In the genomic region with DNA sequence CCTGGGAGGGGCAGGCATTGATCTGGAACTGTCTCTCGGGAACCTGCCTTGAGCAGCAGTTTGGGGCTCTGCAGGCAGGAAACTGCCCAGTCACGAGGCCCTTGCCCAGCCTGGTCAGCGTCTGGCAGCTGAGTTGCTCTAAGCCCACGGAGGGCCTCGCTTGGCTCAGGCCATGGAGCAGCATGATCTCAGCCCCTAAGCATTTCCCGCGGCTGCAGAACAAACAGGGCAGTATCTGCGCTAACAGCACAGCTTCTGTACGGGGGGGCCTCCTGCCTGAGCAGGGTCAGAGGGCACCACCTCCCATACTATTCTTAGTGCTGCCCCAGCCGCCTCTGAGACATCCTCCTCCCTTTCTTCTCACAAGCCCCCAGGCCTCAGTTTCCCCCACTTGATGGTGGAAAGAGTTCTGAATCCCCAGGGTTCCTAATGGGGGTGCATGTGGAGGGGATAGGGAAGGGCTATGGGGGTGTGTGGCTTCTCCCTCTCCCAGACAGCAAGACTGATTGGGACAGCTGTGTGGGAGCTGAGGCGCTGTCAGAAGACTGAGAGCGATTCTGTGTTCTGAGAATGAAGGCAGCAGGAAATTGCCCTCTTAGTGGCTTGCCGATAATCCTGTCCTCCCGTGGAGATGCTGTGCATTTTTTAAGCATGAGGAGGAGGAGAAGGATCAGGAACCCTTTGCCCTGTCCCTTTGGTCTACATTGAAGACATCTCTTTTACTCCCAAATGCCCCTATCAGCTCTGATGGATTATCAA, we compare ENCODE assay signal across 1 cellular context.
TF ChIP-seq lines count a peak whose summit lies in the region.

No MANE protein-coding gene starts in this region.

TF ChIP-seq in HepG2, 621 proteins besides CTCF, POLR2A, EP300 and RAD21 (continued from another document and continues in another):
- TF ChIP-seq KAT8 (CRISPR knock-in tag; IDR thresholded peaks at IDR 0.05) (0 out of 2 replicates have a peak, but pooled peaks have one; percentile 50), ZBTB40 (IDR thresholded peaks at IDR 0.05) (no peak), ZBTB40 (CRISPR knock-in tag; IDR thresholded peaks at IDR 0.05) (peak; percentile 70), RXRA (CRISPR knock-in tag; IDR thresholded peaks at IDR 0.05) (peak; percentile 63), ZNF160 (CRISPR knock-in tag; IDR thresholded peaks at IDR 0.05) (0 out of 2 replicates have a peak, but pooled peaks have one; percentile 49), ZNF510 (CRISPR knock-in tag; IDR thresholded peaks at IDR 0.05; ENCODE audit: low read depth) (no peak), KDM4B (CRISPR knock-in tag; IDR thresholded peaks at IDR 0.05) (0 out of 2 replicates have a peak, but pooled peaks have one; percentile 31), ZNF337 (CRISPR knock-in tag; IDR thresholded peaks at IDR 0.05; ENCODE audit: borderline replicate concordance, low read depth) (no peak), ZNF777 (CRISPR knock-in tag; IDR thresholded peaks at IDR 0.05) (no peak), ATF7-NPFF (CRISPR knock-in tag; IDR thresholded peaks at IDR 0.05; ENCODE audit: low read depth) (peak; percentile 71), RBFOX2 (IDR thresholded peaks at IDR 0.05; ENCODE audit: low read depth, low read length) (no peak), ZNF740 (CRISPR knock-in tag; IDR thresholded peaks at IDR 0.05) (no peak), ZNF143 (CRISPR knock-in tag; IDR thresholded peaks at IDR 0.05) (peak; percentile 27; the same call in 1 of the 2 replicates), THAP11 (CRISPR knock-in tag; IDR thresholded peaks at IDR 0.05) (peak; percentile 54), ZNF768 (CRISPR knock-in tag; IDR thresholded peaks at IDR 0.05) (peak; percentile 66; the same call in 1 of the 2 replicates), SOX5 (CRISPR knock-in tag; IDR thresholded peaks at IDR 0.05; ENCODE audit: borderline replicate concordance) (peak; percentile 56; the same call in 1 of the 2 replicates), ZFP37 (CRISPR knock-in tag; IDR thresholded peaks at IDR 0.05; ENCODE audit: borderline replicate concordance) (peak; percentile 59; the same call in 1 of the 2 replicates), ZNF782 (CRISPR knock-in tag; IDR thresholded peaks at IDR 0.05; ENCODE audit: borderline replicate concordance) (peak; percentile 55; the same call in 1 of the 2 replicates), ZBTB7B (CRISPR knock-in tag; IDR thresholded peaks at IDR 0.05) (0 out of 2 replicates have a peak, but pooled peaks have one; percentile 36), JUNB (CRISPR knock-in tag; IDR thresholded peaks at IDR 0.05; ENCODE audit: borderline replicate concordance) (peak; percentile 57; the same call in 1 of the 2 replicates), MYPOP (CRISPR knock-in tag; IDR thresholded peaks at IDR 0.05) (no peak), ZNF704 (CRISPR knock-in tag; IDR thresholded peaks at IDR 0.05; ENCODE audit: borderline replicate concordance) (peak; percentile 41; the same call in 1 of the 2 replicates), NFE2L2 (IDR thresholded peaks at IDR 0.05; ENCODE audit: low read length) (peak; percentile 68), ZNF547 (CRISPR knock-in tag; IDR thresholded peaks at IDR 0.05) (peak; percentile 34; the same call in 1 of the 2 replicates), RARA (CRISPR knock-in tag; IDR thresholded peaks at IDR 0.05) (peak; percentile 77), ZNF749 (CRISPR knock-in tag; IDR thresholded peaks at IDR 0.05; ENCODE audit: borderline replicate concordance) (0 out of 2 replicates have a peak, but pooled peaks have one; percentile 37), ZSCAN25 (CRISPR knock-in tag; IDR thresholded peaks at IDR 0.05) (no peak), FOXO1 (CRISPR knock-in tag; IDR thresholded peaks at IDR 0.05) (peak; percentile 60; the same call in 1 of the 2 replicates), BORCS8-MEF2B (CRISPR knock-in tag; IDR thresholded peaks at IDR 0.05) (0 out of 2 replicates have a peak, but pooled peaks have one; percentile 19), POGZ (CRISPR knock-in tag; IDR thresholded peaks at IDR 0.05) (peak; percentile 66), ZNF230 (CRISPR knock-in tag; IDR thresholded peaks at IDR 0.05) (no peak), ZFP36L1 (CRISPR knock-in tag; IDR thresholded peaks at IDR 0.05) (peak; percentile 89), ZNF605 (CRISPR knock-in tag; IDR thresholded peaks at IDR 0.05) (peak; percentile 79), FOXA1 (IDR thresholded peaks at IDR 0.05) (no peak), FOXA1 (CRISPR knock-in tag; IDR thresholded peaks at IDR 0.05) (peak; percentile 80), FOSL2 (CRISPR knock-in tag; IDR thresholded peaks at IDR 0.05) (peak; percentile 89), ZNF563 (CRISPR knock-in tag; IDR thresholded peaks at IDR 0.05) (peak; percentile 72; the same call in 1 of the 2 replicates)
- TF ChIP-seq, protein P1, sequence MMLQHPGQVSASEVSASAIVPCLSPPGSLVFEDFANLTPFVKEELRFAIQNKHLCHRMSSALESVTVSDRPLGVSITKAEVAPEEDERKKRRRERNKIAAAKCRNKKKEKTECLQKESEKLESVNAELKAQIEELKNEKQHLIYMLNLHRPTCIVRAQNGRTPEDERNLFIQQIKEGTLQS (CRISPR knock-in tag; IDR thresholded peaks at IDR 0.05), result peak; percentile 97
- TF ChIP-seq, protein P2, sequence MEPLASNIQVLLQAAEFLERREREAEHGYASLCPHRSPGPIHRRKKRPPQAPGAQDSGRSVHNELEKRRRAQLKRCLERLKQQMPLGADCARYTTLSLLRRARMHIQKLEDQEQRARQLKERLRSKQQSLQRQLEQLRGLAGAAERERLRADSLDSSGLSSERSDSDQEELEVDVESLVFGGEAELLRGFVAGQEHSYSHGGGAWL (CRISPR knock-in tag; IDR thresholded peaks at IDR 0.05), result 0 out of 2 replicates have a peak, but pooled peaks have one; percentile 45
- TF ChIP-seq, protein P3, sequence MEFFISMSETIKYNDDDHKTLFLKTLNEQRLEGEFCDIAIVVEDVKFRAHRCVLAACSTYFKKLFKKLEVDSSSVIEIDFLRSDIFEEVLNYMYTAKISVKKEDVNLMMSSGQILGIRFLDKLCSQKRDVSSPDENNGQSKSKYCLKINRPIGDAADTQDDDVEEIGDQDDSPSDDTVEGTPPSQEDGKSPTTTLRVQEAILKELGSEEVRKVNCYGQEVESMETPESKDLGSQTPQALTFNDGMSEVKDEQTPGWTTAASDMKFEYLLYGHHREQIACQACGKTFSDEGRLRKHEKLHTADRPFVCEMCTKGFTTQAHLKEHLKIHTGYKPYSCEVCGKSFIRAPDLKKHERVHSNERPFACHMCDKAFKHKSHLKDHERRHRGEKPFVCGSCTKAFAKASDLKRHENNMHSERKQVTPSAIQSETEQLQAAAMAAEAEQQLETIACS (CRISPR knock-in tag; IDR thresholded peaks at IDR 0.05), result no peak
- TF ChIP-seq, protein P4, sequence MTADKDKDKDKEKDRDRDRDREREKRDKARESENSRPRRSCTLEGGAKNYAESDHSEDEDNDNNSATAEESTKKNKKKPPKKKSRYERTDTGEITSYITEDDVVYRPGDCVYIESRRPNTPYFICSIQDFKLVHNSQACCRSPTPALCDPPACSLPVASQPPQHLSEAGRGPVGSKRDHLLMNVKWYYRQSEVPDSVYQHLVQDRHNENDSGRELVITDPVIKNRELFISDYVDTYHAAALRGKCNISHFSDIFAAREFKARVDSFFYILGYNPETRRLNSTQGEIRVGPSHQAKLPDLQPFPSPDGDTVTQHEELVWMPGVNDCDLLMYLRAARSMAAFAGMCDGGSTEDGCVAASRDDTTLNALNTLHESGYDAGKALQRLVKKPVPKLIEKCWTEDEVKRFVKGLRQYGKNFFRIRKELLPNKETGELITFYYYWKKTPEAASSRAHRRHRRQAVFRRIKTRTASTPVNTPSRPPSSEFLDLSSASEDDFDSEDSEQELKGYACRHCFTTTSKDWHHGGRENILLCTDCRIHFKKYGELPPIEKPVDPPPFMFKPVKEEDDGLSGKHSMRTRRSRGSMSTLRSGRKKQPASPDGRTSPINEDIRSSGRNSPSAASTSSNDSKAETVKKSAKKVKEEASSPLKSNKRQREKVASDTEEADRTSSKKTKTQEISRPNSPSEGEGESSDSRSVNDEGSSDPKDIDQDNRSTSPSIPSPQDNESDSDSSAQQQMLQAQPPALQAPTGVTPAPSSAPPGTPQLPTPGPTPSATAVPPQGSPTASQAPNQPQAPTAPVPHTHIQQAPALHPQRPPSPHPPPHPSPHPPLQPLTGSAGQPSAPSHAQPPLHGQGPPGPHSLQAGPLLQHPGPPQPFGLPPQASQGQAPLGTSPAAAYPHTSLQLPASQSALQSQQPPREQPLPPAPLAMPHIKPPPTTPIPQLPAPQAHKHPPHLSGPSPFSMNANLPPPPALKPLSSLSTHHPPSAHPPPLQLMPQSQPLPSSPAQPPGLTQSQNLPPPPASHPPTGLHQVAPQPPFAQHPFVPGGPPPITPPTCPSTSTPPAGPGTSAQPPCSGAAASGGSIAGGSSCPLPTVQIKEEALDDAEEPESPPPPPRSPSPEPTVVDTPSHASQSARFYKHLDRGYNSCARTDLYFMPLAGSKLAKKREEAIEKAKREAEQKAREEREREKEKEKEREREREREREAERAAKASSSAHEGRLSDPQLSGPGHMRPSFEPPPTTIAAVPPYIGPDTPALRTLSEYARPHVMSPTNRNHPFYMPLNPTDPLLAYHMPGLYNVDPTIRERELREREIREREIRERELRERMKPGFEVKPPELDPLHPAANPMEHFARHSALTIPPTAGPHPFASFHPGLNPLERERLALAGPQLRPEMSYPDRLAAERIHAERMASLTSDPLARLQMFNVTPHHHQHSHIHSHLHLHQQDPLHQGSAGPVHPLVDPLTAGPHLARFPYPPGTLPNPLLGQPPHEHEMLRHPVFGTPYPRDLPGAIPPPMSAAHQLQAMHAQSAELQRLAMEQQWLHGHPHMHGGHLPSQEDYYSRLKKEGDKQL (CRISPR knock-in tag; IDR thresholded peaks at IDR 0.05; ENCODE audit: low read depth), result no peak
